26 cellular contexts compared by ENCODE assay signal in genomic region chr3:52146189-52146588, GRCh38. TPM values are rescaled to one million over a fixed set of nuclear protein-coding genes. Genes with fewer than 3 reads are reported as not detected.
DNase-seq lines count a peak whose midpoint lies in the region; ATAC-seq and TF ChIP-seq lines count a peak whose summit lies in the region.
"Had no signal": no experiment of that assay in that cellular context is flagged by ENCODE, and none has a peak within 500 bp of the region (broad histone marks: within the 10 kb centered on the region; RNA-seq: fewer than 3 reads in every experiment).

No MANE protein-coding gene starts in this region.

- no peak overlapping the region for H3K56ac ChIP-seq in IMR-90 (ENCODE audit: extremely low read depth, insufficient read depth, low read length)

- no peak for TF ChIP-seq RAD21 in IMR-90 (IDR thresholded peaks at IDR 0.05; ENCODE audit: low read length)

- H2AK5ac ChIP-seq in IMR-90 (ENCODE audit: low read depth, low read length), result no peak overlapping the region

- WGBS in IMR-90 (ENCODE audit: extremely low coverage in 2 of 2, insufficient read length in 1 of 2), 2 experiments, result 100% methylated on average over 1 of the region's 1 CpG; no CpG with 5 or more reads in 1 of the 2 experiments

- H3K23ac ChIP-seq in IMR-90 (ENCODE audit: low read depth, low read length), result no peak overlapping the region

- H3K9me1 ChIP-seq in IMR-90 (ENCODE audit: insufficient read depth, low read length), result peaks cover 4% of the 10 kb centered on the region; the same call in 1 of the 2 replicates

- H3K27ac ChIP-seq in IMR-90 (ENCODE audit: insufficient read depth, low read length) (no peak overlapping the region), osteoblast (ENCODE audit: low read depth, low read length) (no peak overlapping the region), vagina (no peak overlapping the region)
- H3K27ac ChIP-seq: BLaER1 had no signal

- H3K4me3 ChIP-seq in IMR-90 (ENCODE audit: insufficient read depth, low read depth, low read length), result no peak overlapping the region
- H3K4me3 ChIP-seq in osteoblast (ENCODE audit: insufficient read depth, low read length), result no peak overlapping the region
- H3K4me3 ChIP-seq in vagina, result no peak overlapping the region
- H3K4me3 ChIP-seq: BLaER1, GM12878 had no signal

- H4K20me1 ChIP-seq in IMR-90 (ENCODE audit: insufficient read depth, low read length) (no peaks in the 10 kb centered on the region), osteoblast (ENCODE audit: insufficient read depth, low read length) (no peaks in the 10 kb centered on the region)
- H4K20me1 ChIP-seq: BLaER1 had no signal

- H3K4me3 Mint-ChIP-seq in chondrocyte (ENCODE audit: unreplicated experiment) (no peak overlapping the region), T-helper 17 cell (no peak overlapping the region)
- H3K4me3 Mint-ChIP-seq: CD14-positive monocyte; CD4-positive, alpha-beta memory T cell; CD4-positive, CD25-positive, alpha-beta regulatory T cell; CD8-positive, alpha-beta memory T cell had no signal

- in situ Hi-C loops in IMR-90 (cut with MboI; ENCODE audit: low sequenced_read_pairs), result no loop called here

- no peak overlapping the region for H4K5ac ChIP-seq in IMR-90 (ENCODE audit: low read depth, low read length)

- peaks cover 4% of the 10 kb centered on the region for H3K36me3 ChIP-seq in IMR-90 (ENCODE audit: control insufficient read depth, insufficient read depth, low read length)
- peaks cover 25% of the 10 kb centered on the region for H3K36me3 ChIP-seq in osteoblast (ENCODE audit: insufficient read depth, low read length)
- H3K36me3 ChIP-seq in vagina, result no peaks in the 10 kb centered on the region
- H3K36me3 ChIP-seq: BE2C had no signal

- H3K14ac ChIP-seq in IMR-90 (replicated peaks; ENCODE audit: low read depth, low read length), result no peak overlapping the region

- no TSS peak for BruUV-seq in IMR-90 (replicated peaks; lab: Mats Ljungman, UMichigan)

- H3K4me2 ChIP-seq in IMR-90 (ENCODE audit: low read depth, low read length) (no peak overlapping the region), osteoblast (ENCODE audit: insufficient read depth, low read length) (no peak overlapping the region)
- H3K4me2 ChIP-seq: BLaER1 had no signal

- dilution Hi-C loops in IMR-90 (cut with HindIII; ENCODE audit: low sequenced_read_pairs, unreplicated experiment), result no loop called here

- H3K18ac ChIP-seq in IMR-90 (ENCODE audit: low read depth, low read length), result no peak overlapping the region

- H3K79me1 ChIP-seq in IMR-90 (ENCODE audit: low read depth in 1 of 2, low read length in 2 of 2), result peaks cover 17 to 40% of the 10 kb centered on the region in 2 experiments; a peak in 2 of 4 replicates

- H3K4me1 ChIP-seq in IMR-90 (ENCODE audit: control insufficient read depth, insufficient read depth, low read length) (peaks cover 5% of the 10 kb centered on the region), osteoblast (ENCODE audit: insufficient read depth, low read length) (no peaks in the 10 kb centered on the region), vagina (peaks cover 4% of the 10 kb centered on the region)

- H2BK20ac ChIP-seq in IMR-90 (ENCODE audit: low read depth, low read length), result no peak overlapping the region

- H3K27me3 Mint-ChIP-seq in chondrocyte (ENCODE audit: low read depth) (no peaks in the 10 kb centered on the region), T-helper 17 cell (no peaks in the 10 kb centered on the region)
- H3K27me3 Mint-ChIP-seq: CD4-positive, alpha-beta memory T cell; CD4-positive, CD25-positive, alpha-beta regulatory T cell; CD8-positive, alpha-beta memory T cell had no signal

- POLR2A ChIA-PET in IMR-90 (lab: Charles Lee; ENCODE audit: unreplicated experiment), result no interaction called here

- H3K79me2 ChIP-seq in osteoblast (ENCODE audit: insufficient read depth, low read length), result peaks cover 17% of the 10 kb centered on the region

- H3K4me1 Mint-ChIP-seq in chondrocyte (ENCODE audit: low read depth) (peaks cover 3% of the 10 kb centered on the region), T-helper 17 cell (peaks cover 11% of the 10 kb centered on the region)

- TF ChIP-seq POLR2A in IMR-90 (IDR thresholded peaks at IDR 0.05; ENCODE audit: low read depth, low read length), result no peak
- TF ChIP-seq POLR2A in vagina (IDR thresholded peaks at IDR 0.05), result no peak

- H3K4ac ChIP-seq in IMR-90 (ENCODE audit: low read depth, low read length), result no peak overlapping the region

- H2BK120ac ChIP-seq in IMR-90 (ENCODE audit: low read depth, low read length), result no peak overlapping the region

- no peak for DNase-seq in IMR-90
- peak; percentile 46 for DNase-seq in chondrocyte (ENCODE audit: low spot score)
- DNase-seq in osteoblast (ENCODE audit: insufficient read length, low spot score, missing footprints), result peak; percentile 36
- DNase-seq in vagina (ENCODE audit: extremely low spot score in 2 of 2), result peak; percentile 71 to 77
- no peak for DNase-seq in activated CD8-positive, alpha-beta memory T cell treated with anti-CD3 and anti-CD28 coated beads, Interleukin-2, amount 50 U/mL, for 4 hours
- no peak for DNase-seq in NCI-H1105 (lab: John Stamatoyannopoulos, UW)
- no peak for DNase-seq in stimulated activated naive CD4-positive, alpha-beta T cell (lab: John Stamatoyannopoulos, UW)
- no peak for DNase-seq in T-helper 17 cell
- DNase-seq: 8988T; ACHN; BE2C; C1 segment of cervical spinal cord; CD4-positive, alpha-beta memory T cell; CD4-positive, CD25-positive, alpha-beta regulatory T cell; CD8-positive, alpha-beta memory T cell; COR-L47; DMS 273 treated with DMSO at 0.1 percent for 48 hours; DMS153; DMS53; DMS79; DND-41; EL; GDM1 had no signal

- H2BK5ac ChIP-seq in IMR-90 (ENCODE audit: low read depth, low read length, poor library complexity, severe bottlenecking), result no peak overlapping the region

- peaks cover 2% of the 10 kb centered on the region for H3K36me3 Mint-ChIP-seq in chondrocyte (ENCODE audit: low read depth)
- no peaks in the 10 kb centered on the region for H3K36me3 Mint-ChIP-seq in T-helper 17 cell (ENCODE audit: low read depth)
- H3K36me3 Mint-ChIP-seq: CD4-positive, alpha-beta memory T cell; CD4-positive, CD25-positive, alpha-beta regulatory T cell; CD8-positive, alpha-beta memory T cell had no signal

- no peak overlapping the region for H4K8ac ChIP-seq in IMR-90 (ENCODE audit: low read depth in 2 of 2, low read length in 2 of 2)

- no peak overlapping the region for H2AFZ ChIP-seq in IMR-90 (replicated peaks; ENCODE audit: low read length, poor library complexity)
- H2AFZ ChIP-seq in osteoblast (ENCODE audit: low read length), result no peak overlapping the region

- H2AK9ac ChIP-seq in IMR-90 (replicated peaks; ENCODE audit: low read depth, low read length, poor library complexity), result peak overlapping the region; percentile 47

- intact Hi-C loops in IMR-90 (cut with micrococcal nuclease), result no loop called here
- intact Hi-C loops in vagina (cut with DNase I), result loop anchor here (5.0 kb wide), 1 partner anchor 209 kb away; no protein-coding TSS in a partner anchor

- TF ChIP-seq CTCF in IMR-90 (conservative IDR thresholded peaks at IDR 0.05; ENCODE audit: low read depth, low read length), result no peak
- no peak for TF ChIP-seq CTCF in chondrocyte (IDR thresholded peaks at IDR 0.05)
- TF ChIP-seq CTCF in osteoblast (IDR thresholded peaks at IDR 0.05; ENCODE audit: extremely low read depth, low read depth, low read length), result no peak
- no peak for TF ChIP-seq CTCF in vagina (IDR thresholded peaks at IDR 0.05)

- CTCF ChIA-PET in IMR-90 (lab: Yijun Ruan, JAX), result no interaction called here

- H2BK15ac ChIP-seq in IMR-90 (ENCODE audit: low read depth, low read length), result no peak overlapping the region

- H3K27ac Mint-ChIP-seq in chondrocyte (ENCODE audit: unreplicated experiment), result no peak overlapping the region
- no peak overlapping the region for H3K27ac Mint-ChIP-seq in T-helper 17 cell
- H3K27ac Mint-ChIP-seq: CD4-positive, CD25-positive, alpha-beta regulatory T cell had no signal

- no peak for ATAC-seq in IMR-90 (ENCODE audit: low read depth)
- no peak for ATAC-seq in T-helper 17 cell
- ATAC-seq: GM12878 had no signal

- H3K27me3 ChIP-seq in IMR-90 (ENCODE audit: control insufficient read depth, insufficient read depth, low read length), result no peaks in the 10 kb centered on the region
- no peaks in the 10 kb centered on the region for H3K27me3 ChIP-seq in osteoblast (ENCODE audit: insufficient read depth, low read length)
- H3K27me3 ChIP-seq in vagina, result no peaks in the 10 kb centered on the region
- H3K27me3 ChIP-seq: BE2C, BLaER1 had no signal

- no peak overlapping the region for H3K9ac ChIP-seq in IMR-90 (ENCODE audit: low read depth, low read length)
- H3K9ac ChIP-seq: BLaER1 had no signal

- no peaks in the 10 kb centered on the region for H3K9me3 Mint-ChIP-seq in chondrocyte (ENCODE audit: low read depth)
- H3K9me3 Mint-ChIP-seq: CD14-positive monocyte; CD4-positive, alpha-beta memory T cell; CD4-positive, CD25-positive, alpha-beta regulatory T cell; CD8-positive, alpha-beta memory T cell had no signal

- H3K9me3 ChIP-seq in IMR-90 (ENCODE audit: control insufficient read depth, insufficient read depth, low read length) (no peaks in the 10 kb centered on the region), osteoblast (ENCODE audit: low read depth, low read length) (no peaks in the 10 kb centered on the region), vagina (no peaks in the 10 kb centered on the region), T-helper 17 cell (ENCODE audit: control insufficient read depth, low read length, poor library complexity, severe bottlenecking) (no peaks in the 10 kb centered on the region)
- H3K9me3 ChIP-seq: BE2C, BLaER1 had no signal

- no peak overlapping the region for H4K91ac ChIP-seq in IMR-90 (ENCODE audit: insufficient read depth, low read depth, low read length)

TF ChIP-seq in IMR-90, 13 proteins besides CTCF, POLR2A, EP300 and RAD21 (continues in another document):
- TF ChIP-seq RCOR1 (IDR thresholded peaks at IDR 0.05; ENCODE audit: insufficient replicate concordance, low read length) (no peak), CHD1 (IDR thresholded peaks at IDR 0.05; ENCODE audit: low read depth, low read length) (no peak), NFE2L2 (IDR thresholded peaks at IDR 0.05; ENCODE audit: low read depth, low read length) (no peak), SMC3 (IDR thresholded peaks at IDR 0.05; ENCODE audit: low read depth, low read length) (no peak)

RNA-seq across cellular contexts. Expression of gene POC1A, which starts 8.0 kb away (rescaled TPM):
- 8.3 and 10.6 TPM in 2 replicates for total RNA-seq in IMR-90 (2012; rRNA removed)
- polyA plus RNA-seq in IMR-90 (2012; rRNA removed), result 11.5 TPM in 2 replicates
- polyA plus RNA-seq in IMR-90 (2012; cell fraction: cytosol; rRNA removed), result 9.0 and 9.3 TPM in 2 replicates
- 5.2 and 10.5 TPM in 2 replicates for polyA plus RNA-seq in IMR-90 (2012; cell fraction: nucleus; rRNA removed; ENCODE audit: low replicate concordance)
- total RNA-seq in chondrocyte, result 5.3 to 5.7 TPM (median 5.5 TPM) in 3 replicates
- total RNA-seq in osteoblast, result 1.8 and 3.2 TPM in 2 replicates
- 0.74 TPM for total RNA-seq in vagina
- 1 to 10 TPM in 1 of 2 donors, under 1 TPM in 1; 0.47 to 1.4 TPM for total RNA-seq in T-helper 17 cell

RNA-seq across cellular contexts. Expression of gene ALAS1, which starts 51.8 kb away (rescaled TPM):
- 29.7 and 32.8 TPM in 2 replicates for total RNA-seq in IMR-90 (2012; rRNA removed)
- polyA plus RNA-seq in IMR-90 (2012; rRNA removed), result 47.2 and 47.8 TPM in 2 replicates
- polyA plus RNA-seq in IMR-90 (2012; cell fraction: cytosol; rRNA removed), result 34.1 and 38.0 TPM in 2 replicates
- 38.1 and 45.9 TPM in 2 replicates for polyA plus RNA-seq in IMR-90 (2012; cell fraction: nucleus; rRNA removed; ENCODE audit: low replicate concordance)
- 37.5 to 39.8 TPM (median 38.3 TPM) in 3 replicates for total RNA-seq in chondrocyte
- 35.4 and 39.1 TPM in 2 replicates for total RNA-seq in osteoblast
- 41.5 TPM for total RNA-seq in vagina
- 10 to 100 TPM; 14.4 to 15.6 TPM for total RNA-seq in T-helper 17 cell

Comparison
In these comparisons a context has a peak if more than half of its experiments do, and no peak if none do; other contexts are left out.
1. DNase-seq: peak in chondrocyte (single experiment), osteoblast (single experiment) and vagina (2 of 2); none in IMR-90 (single experiment), activated CD8-positive, alpha-beta memory T cell treated with anti-CD3 and anti-CD28 coated beads, Interleukin-2, amount 50 U/mL, for 4 hours (single experiment), NCI-H1105 (single experiment), stimulated activated naive CD4-positive, alpha-beta T cell (0 of 6) and T-helper 17 cell (0 of 3).